ENCODE assay signal across 21 cellular contexts in the genomic region with DNA sequence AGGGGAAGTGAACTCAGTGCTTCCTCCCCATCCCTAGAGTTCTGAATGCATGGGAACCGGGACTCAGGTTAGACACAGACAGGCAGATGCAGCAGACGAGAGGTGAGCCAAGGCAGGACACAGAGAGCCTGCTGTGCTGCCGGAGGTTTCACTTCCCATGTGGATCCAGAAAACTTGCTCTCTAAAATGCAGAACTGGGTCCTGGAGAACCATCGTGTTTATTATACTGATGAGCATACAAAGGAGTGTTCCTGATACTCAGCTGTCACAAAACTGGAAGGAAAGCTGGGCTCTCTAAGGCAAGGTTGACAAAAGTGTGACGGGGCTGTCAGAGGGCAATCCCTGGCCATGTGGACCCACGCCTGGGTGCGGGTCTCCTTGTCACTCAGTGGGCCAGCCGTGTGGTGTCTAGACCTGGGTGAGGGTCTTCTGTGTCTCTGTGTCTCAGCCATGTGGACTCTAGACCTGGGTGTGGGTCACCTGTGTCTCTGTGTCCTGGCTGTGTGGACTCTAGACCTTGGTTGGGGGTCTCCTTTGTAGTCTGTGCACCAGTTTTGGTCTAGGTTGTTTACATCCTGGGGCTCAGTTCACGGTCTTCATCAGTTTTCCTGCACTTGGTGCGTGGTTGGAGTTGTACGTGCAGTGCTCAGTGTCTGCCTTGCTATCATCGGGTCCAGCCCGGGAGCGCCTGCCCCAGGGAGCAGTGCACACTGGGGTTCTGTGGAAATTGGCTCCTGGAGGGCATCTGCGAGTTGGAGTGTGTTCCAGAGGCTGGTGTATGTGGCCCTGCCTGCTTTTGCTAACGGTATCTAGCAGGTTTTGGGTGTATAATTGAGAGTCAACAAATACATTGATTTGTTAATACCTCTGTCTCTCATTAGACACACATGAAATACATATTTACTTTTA.
DNase-seq lines count a peak whose midpoint lies in the region; ATAC-seq and TF ChIP-seq lines count a peak whose summit lies in the region.
"Had no signal": no experiment of that assay in that cellular context is flagged by ENCODE, and none has a peak within 500 bp of the region (broad histone marks: within the 10 kb centered on the region; RNA-seq: fewer than 3 reads in every experiment).

No MANE protein-coding gene starts in this region.

- H3K23ac ChIP-seq in IMR-90 (ENCODE audit: low read depth, low read length) = no peak overlapping the region

- no peak for ATAC-seq in CD4-positive, CD25-positive, alpha-beta regulatory T cell (ENCODE audit: low read depth in 2 of 2)
- ATAC-seq in IMR-90 (ENCODE audit: low read depth) (no peak), lower lobe of right lung (peak; percentile 23 to 64), GM21737 (IDR thresholded peaks at IDR 0.05; ENCODE audit: unreplicated experiment) (no peak), HG03520 (IDR thresholded peaks at IDR 0.05; ENCODE audit: unreplicated experiment) (no peak)
- ATAC-seq in central memory CD8-positive, alpha-beta T cell (replicated peaks; ENCODE audit: extremely low read depth, poor library complexity, severe bottlenecking) = no peak

- no peak for DNase-seq in CD4-positive, CD25-positive, alpha-beta regulatory T cell
- DNase-seq in IMR-90 = no peak
- DNase-seq in central memory CD8-positive, alpha-beta T cell (ENCODE audit: low spot score in 2 of 2) = no peak
- no peak for DNase-seq in lower lobe of right lung
- DNase-seq in left ventricle myocardium inferior = no peak
- DNase-seq in amygdala (lab: John Stamatoyannopoulos, UW) = no peak
- DNase-seq: Caco-2, DMS153, EL, GM23248, Kasumi-1, MM.1S, NCI-H2029, NCI-H2171, NCI-H446 treated with DMSO at 0.1 percent for 48 hours, NCI-H774, PC-9, SJCRH30 had no signal

- no peaks in the 10 kb centered on the region for H3K9me3 ChIP-seq in CD4-positive, CD25-positive, alpha-beta regulatory T cell (ENCODE audit: control insufficient read depth in 2 of 2, low read length in 2 of 2)
- H3K9me3 ChIP-seq in IMR-90 (ENCODE audit: control insufficient read depth, insufficient read depth, low read length) (no peaks in the 10 kb centered on the region), lower lobe of right lung (no peaks in the 10 kb centered on the region), left ventricle myocardium inferior (replicated peaks) (no peaks in the 10 kb centered on the region)
- H3K9me3 ChIP-seq: Caco-2, SJCRH30 had no signal

- 100% methylated on average over 2 of the region's 16 CpGs; no CpG with 5 or more reads in 1 of the 2 experiments for WGBS in IMR-90 (ENCODE audit: extremely low coverage in 2 of 2, insufficient read length in 1 of 2), 2 experiments

- no peak overlapping the region for H3K14ac ChIP-seq in IMR-90 (replicated peaks; ENCODE audit: low read depth, low read length)

- no peak overlapping the region for H2BK20ac ChIP-seq in IMR-90 (ENCODE audit: low read depth, low read length)

- H2BK120ac ChIP-seq in IMR-90 (ENCODE audit: low read depth, low read length) = no peak overlapping the region

- TF ChIP-seq POLR2A in IMR-90 (IDR thresholded peaks at IDR 0.05; ENCODE audit: low read depth, low read length) = no peak

- peaks cover 0 to 21% (median 6%) of the 10 kb centered on the region in 4 donors for H3K4me1 Mint-ChIP-seq in CD4-positive, CD25-positive, alpha-beta regulatory T cell
- peaks cover 11% of the 10 kb centered on the region for H3K4me1 Mint-ChIP-seq in central memory CD8-positive, alpha-beta T cell

- H3K27me3 ChIP-seq in CD4-positive, CD25-positive, alpha-beta regulatory T cell (ENCODE audit: control insufficient read depth, insufficient read depth, low read length) = no peaks in the 10 kb centered on the region
- H3K27me3 ChIP-seq in IMR-90 (ENCODE audit: control insufficient read depth, insufficient read depth, low read length) = no peaks in the 10 kb centered on the region
- no peaks in the 10 kb centered on the region for H3K27me3 ChIP-seq in lower lobe of right lung (ENCODE audit: low read depth)
- H3K27me3 ChIP-seq in left ventricle myocardium inferior (ENCODE audit: low read depth) = no peaks in the 10 kb centered on the region
- H3K27me3 ChIP-seq: SJCRH30 had no signal

- no TSS peak for BruUV-seq in IMR-90 (replicated peaks; lab: Mats Ljungman, UMichigan)

- intact Hi-C loops in IMR-90 (cut with micrococcal nuclease) (no loop called here), lower lobe of right lung (cut with DNase I) (no loop called here), left ventricle myocardium inferior (cut with micrococcal nuclease) (no loop called here)

- in situ Hi-C loops in IMR-90 (cut with MboI; ENCODE audit: low sequenced_read_pairs) = no loop called here

- no peak overlapping the region for H2BK5ac ChIP-seq in IMR-90 (ENCODE audit: low read depth, low read length, poor library complexity, severe bottlenecking)

- no peak overlapping the region for H3K27ac ChIP-seq in CD4-positive, CD25-positive, alpha-beta regulatory T cell (ENCODE audit: insufficient read depth, low read length, poor library complexity, severe bottlenecking)
- no peak overlapping the region for H3K27ac ChIP-seq in IMR-90 (ENCODE audit: insufficient read depth, low read length)
- no peak overlapping the region for H3K27ac ChIP-seq in lower lobe of right lung
- H3K27ac ChIP-seq in left ventricle myocardium inferior (replicated peaks) = no peak overlapping the region
- H3K27ac ChIP-seq: GM23248, PC-9, SJCRH30 had no signal

- H4K91ac ChIP-seq in IMR-90 (ENCODE audit: insufficient read depth, low read depth, low read length) = no peak overlapping the region

- H3K4me1 ChIP-seq in CD4-positive, CD25-positive, alpha-beta regulatory T cell (ENCODE audit: control insufficient read depth, insufficient read depth, low read length, poor library complexity, severe bottlenecking) = no peaks in the 10 kb centered on the region
- H3K4me1 ChIP-seq in IMR-90 (ENCODE audit: control insufficient read depth, insufficient read depth, low read length) = no peaks in the 10 kb centered on the region
- H3K4me1 ChIP-seq in lower lobe of right lung = no peaks in the 10 kb centered on the region
- peaks cover 12% of the 10 kb centered on the region for H3K4me1 ChIP-seq in left ventricle myocardium inferior
- H3K4me1 ChIP-seq: Caco-2, SJCRH30 had no signal

- peak overlapping the region; percentile 43 for H2AK9ac ChIP-seq in IMR-90 (replicated peaks; ENCODE audit: low read depth, low read length, poor library complexity)

- dilution Hi-C loops in IMR-90 (cut with HindIII; ENCODE audit: low sequenced_read_pairs, unreplicated experiment) = no loop called here

- no peak overlapping the region for H3K18ac ChIP-seq in IMR-90 (ENCODE audit: low read depth, low read length)

- no peak overlapping the region for H3K4me3 ChIP-seq in CD4-positive, CD25-positive, alpha-beta regulatory T cell (ENCODE audit: low read depth, low read length)
- H3K4me3 ChIP-seq in IMR-90 (ENCODE audit: insufficient read depth, low read depth, low read length) = no peak overlapping the region
- no peak overlapping the region for H3K4me3 ChIP-seq in lower lobe of right lung
- H3K4me3 ChIP-seq in left ventricle myocardium inferior = no peak overlapping the region
- H3K4me3 ChIP-seq: GM23248, PC-9, SJCRH30 had no signal

- H3K9me3 Mint-ChIP-seq in CD4-positive, CD25-positive, alpha-beta regulatory T cell = no peaks in the 10 kb centered on the region
- H3K9me3 Mint-ChIP-seq in central memory CD8-positive, alpha-beta T cell = no peaks in the 10 kb centered on the region
- H3K9me3 Mint-ChIP-seq: CD14-positive monocyte had no signal

- peaks cover 21% of the 10 kb centered on the region for H3K36me3 Mint-ChIP-seq in CD4-positive, CD25-positive, alpha-beta regulatory T cell
- peaks cover 11% of the 10 kb centered on the region for H3K36me3 Mint-ChIP-seq in central memory CD8-positive, alpha-beta T cell (ENCODE audit: insufficient read depth)

- no peaks in the 10 kb centered on the region for H4K20me1 ChIP-seq in IMR-90 (ENCODE audit: insufficient read depth, low read length)

- no peak overlapping the region for H4K5ac ChIP-seq in IMR-90 (ENCODE audit: low read depth, low read length)

- H3K56ac ChIP-seq in IMR-90 (ENCODE audit: extremely low read depth, insufficient read depth, low read length) = no peak overlapping the region

- peak overlapping the region in 2 of 3 donors; percentile 18 to 70 for H3K27ac Mint-ChIP-seq in CD4-positive, CD25-positive, alpha-beta regulatory T cell
- H3K27ac Mint-ChIP-seq in central memory CD8-positive, alpha-beta T cell (ENCODE audit: low read depth) = peak overlapping the region; percentile 39

- H2BK15ac ChIP-seq in IMR-90 (ENCODE audit: low read depth, low read length) = no peak overlapping the region

- no peak overlapping the region for H4K8ac ChIP-seq in IMR-90 (ENCODE audit: low read depth in 2 of 2, low read length in 2 of 2)

- no peak overlapping the region for H3K9ac ChIP-seq in IMR-90 (ENCODE audit: low read depth, low read length)
- H3K9ac ChIP-seq: GM23248 had no signal

- no peaks in the 10 kb centered on the region for H3K27me3 Mint-ChIP-seq in CD4-positive, CD25-positive, alpha-beta regulatory T cell
- H3K27me3 Mint-ChIP-seq in central memory CD8-positive, alpha-beta T cell = no peaks in the 10 kb centered on the region

- H2AK5ac ChIP-seq in IMR-90 (ENCODE audit: low read depth, low read length) = no peak overlapping the region

- POLR2A ChIA-PET in IMR-90 (lab: Charles Lee; ENCODE audit: unreplicated experiment) = no interaction called here

- TF ChIP-seq RAD21 in IMR-90 (IDR thresholded peaks at IDR 0.05; ENCODE audit: low read length) = no peak

- CTCF ChIA-PET in IMR-90 (lab: Yijun Ruan, JAX) = no interaction called here

- H2AFZ ChIP-seq in IMR-90 (replicated peaks; ENCODE audit: low read length, poor library complexity) = no peak overlapping the region
- H2AFZ ChIP-seq: GM23248, PC-9 had no signal

- no peaks in the 10 kb centered on the region; the same call in 1 of the 2 replicates for H3K9me1 ChIP-seq in IMR-90 (ENCODE audit: insufficient read depth, low read length)

- H3K4me3 Mint-ChIP-seq in CD4-positive, CD25-positive, alpha-beta regulatory T cell = no peak overlapping the region
- no peak overlapping the region for H3K4me3 Mint-ChIP-seq in central memory CD8-positive, alpha-beta T cell
- H3K4me3 Mint-ChIP-seq: CD14-positive monocyte had no signal

- TF ChIP-seq CTCF in IMR-90 (conservative IDR thresholded peaks at IDR 0.05; ENCODE audit: low read depth, low read length) (no peak), lower lobe of right lung (IDR thresholded peaks at IDR 0.05) (no peak), left ventricle myocardium inferior (IDR thresholded peaks at IDR 0.05; ENCODE audit: borderline replicate concordance) (no peak)

- H3K79me1 ChIP-seq in IMR-90 (ENCODE audit: low read depth in 1 of 2, low read length in 2 of 2) = peaks cover 0 to 3% of the 10 kb centered on the region in 2 experiments; a peak in 1 of 4 replicates

- no peak overlapping the region for H3K4me2 ChIP-seq in IMR-90 (ENCODE audit: low read depth, low read length)
- H3K4me2 ChIP-seq: PC-9 had no signal

- peaks cover 25% of the 10 kb centered on the region for H3K36me3 ChIP-seq in CD4-positive, CD25-positive, alpha-beta regulatory T cell (ENCODE audit: control insufficient read depth, insufficient read depth, low read length)
- H3K36me3 ChIP-seq in IMR-90 (ENCODE audit: control insufficient read depth, insufficient read depth, low read length) (peaks cover 10% of the 10 kb centered on the region), lower lobe of right lung (peaks cover 13% of the 10 kb centered on the region), left ventricle myocardium inferior (peaks cover 12% of the 10 kb centered on the region)
- H3K36me3 ChIP-seq: SJCRH30 had no signal

- no peak overlapping the region for H3K4ac ChIP-seq in IMR-90 (ENCODE audit: low read depth, low read length)

Comparison
In these comparisons a context has a peak if more than half of its experiments do, and no peak if none do; other contexts are left out.
1. ATAC-seq: peak in lower lobe of right lung (2 of 2); none in CD4-positive, CD25-positive, alpha-beta regulatory T cell (0 of 2), IMR-90 (single experiment), central memory CD8-positive, alpha-beta T cell (single experiment), GM21737 (single experiment) and HG03520 (single experiment).